In genomic region chr19:23991170-23991569, GRCh38 we compare ENCODE assay signal across 12 cellular contexts.
A peak's percentile ranks its signal among the peaks of the same experiment; 100 is the strongest.
DNase-seq lines count a peak whose midpoint lies in the region; ATAC-seq and TF ChIP-seq lines count a peak whose summit lies in the region.
"Had no signal": no experiment of that assay in that cellular context is flagged by ENCODE, and none has a peak within 500 bp of the region (broad histone marks: within the 10 kb centered on the region; RNA-seq: fewer than 3 reads in every experiment).

No MANE protein-coding gene starts in this region.

- H3K9me3 ChIP-seq in neural progenitor cell (ENCODE audit: low read depth), result peaks cover 11% of the 10 kb centered on the region

- H3K9ac ChIP-seq in neural progenitor cell, result no peak overlapping the region

- H3K36me3 ChIP-seq in neural progenitor cell, result no peaks in the 10 kb centered on the region

- H3K27me3 ChIP-seq in neural progenitor cell, result no peaks in the 10 kb centered on the region

- H3K27ac ChIP-seq in neural progenitor cell, result no peak overlapping the region

- H3K4me3 Mint-ChIP-seq in neural progenitor cell, result no peak overlapping the region
- H3K4me3 Mint-ChIP-seq: neural crest cell had no signal

- no peaks in the 10 kb centered on the region for H3F3A ChIP-seq in neural progenitor cell (ENCODE audit: low read depth)

- peak; percentile 10 for DNase-seq in NCI-H1436 treated with DMSO at 0.1 percent for 48 hours (lab: John Stamatoyannopoulos, UW)
- DNase-seq in NCI-H1436 (lab: John Stamatoyannopoulos, UW), result no peak
- DNase-seq in NCI-H2029 (lab: John Stamatoyannopoulos, UW), result peak; percentile 99
- peak; percentile 3 for DNase-seq in amniotic epithelial cell (ENCODE audit: low read depth)
- DNase-seq in myocyte (ENCODE audit: low read depth), result peak; percentile 50
- DNase-seq in retina, result no peak
- DNase-seq in neural progenitor cell (ENCODE audit: low spot score), result no peak
- DNase-seq: ACHN, H7, NCI-H2107 had no signal

- H3K4me1 Mint-ChIP-seq in neural progenitor cell, result no peaks in the 10 kb centered on the region
- H3K4me1 Mint-ChIP-seq: neural crest cell had no signal

- ATAC-seq in HG03097 (IDR thresholded peaks at IDR 0.05; ENCODE audit: low FRiP score, unreplicated experiment), result no peak

- peaks cover 27% of the 10 kb centered on the region for H3K9me3 Mint-ChIP-seq in neural progenitor cell

- H3K79me2 ChIP-seq in neural progenitor cell (ENCODE audit: low read depth), result no peaks in the 10 kb centered on the region

- no peak overlapping the region for H3K4me2 ChIP-seq in neural progenitor cell

- H3K27ac Mint-ChIP-seq in neural progenitor cell, result no peak overlapping the region

- H3K4me3 ChIP-seq in neural progenitor cell, result no peak overlapping the region

- no peaks in the 10 kb centered on the region for H3K36me3 Mint-ChIP-seq in neural progenitor cell

- no peaks in the 10 kb centered on the region for H3K4me1 ChIP-seq in neural progenitor cell

- TF ChIP-seq CTCF in neural progenitor cell (IDR thresholded peaks at IDR 0.05), result no peak

- peaks cover 1% of the 10 kb centered on the region for H3K27me3 Mint-ChIP-seq in neural progenitor cell (ENCODE audit: insufficient read depth, low read depth)

- no peak overlapping the region for H2AFZ ChIP-seq in neural progenitor cell (replicated peaks)

- H4K20me1 ChIP-seq in neural progenitor cell (ENCODE audit: low read depth), result no peaks in the 10 kb centered on the region

Comparison
In these comparisons a context has a peak if more than half of its experiments do, and no peak if none do; other contexts are left out.
1. DNase-seq: peak in NCI-H1436 treated with DMSO at 0.1 percent for 48 hours (single experiment), NCI-H2029 (single experiment), amniotic epithelial cell (single experiment) and myocyte (single experiment); none in NCI-H1436 (single experiment), retina (single experiment) and neural progenitor cell (single experiment).